11 cellular contexts compared by ENCODE assay signal in genomic region chr20:21513881-21514540, GRCh38. TPM values are rescaled to one million over a fixed set of nuclear protein-coding genes. Genes with fewer than 3 reads are reported as not detected.
DNase-seq lines count a peak whose midpoint lies in the region; ATAC-seq lines count a peak whose summit lies in the region.
"Had no signal": no experiment of that assay in that cellular context is flagged by ENCODE, and none has a peak within 500 bp of the region (broad histone marks: within the 10 kb centered on the region; RNA-seq: fewer than 3 reads in every experiment).

TSS of gene NKX2-2 (minus strand) at chr20:21514064. CDS start at chr20:21513669, 395 bp downstream.

- intact Hi-C loops in right cardiac atrium (cut with DNase I): no loop called here
- intact Hi-C loops in Right ventricle myocardium superior (cut with DNase I): no loop called here
- intact Hi-C loops in aorta (cut with DNase I): no loop called here

- peak within 1 kb of the TSS; percentile 66 for H3K4me3 Mint-ChIP-seq in activated naive CD8-positive, alpha-beta T cell treated with anti-CD3 and anti-CD28 coated beads, Interleukin-2, amount 50 U/mL, for 24 hours

- in situ Hi-C loops in ACHN (cut with HindIII; ENCODE audit: low pct_ligation_motif_present, low pct_unique_long_range_greater_than_20kb, low sequenced_read_pairs): no loop called here

- H3K36me3 Mint-ChIP-seq in activated naive CD8-positive, alpha-beta T cell treated with anti-CD3 and anti-CD28 coated beads, Interleukin-2, amount 50 U/mL, for 24 hours (ENCODE audit: low read depth): no peaks in the 10 kb centered on the region

- no peak within 1 kb of the TSS for H3K27ac ChIP-seq in right cardiac atrium (ENCODE audit: low read length)
- H3K27ac ChIP-seq in mesodermal cell (ENCODE audit: low read depth, low read length, severe bottlenecking): no peak within 1 kb of the TSS
- H3K27ac ChIP-seq in aorta (ENCODE audit: low read depth in 1 of 2, low read length in 2 of 2): no peak within 1 kb of the TSS
- H3K27ac ChIP-seq: KMS-11 had no signal

- peaks cover 43% of the 10 kb centered on the region for H3K4me1 Mint-ChIP-seq in activated naive CD8-positive, alpha-beta T cell treated with anti-CD3 and anti-CD28 coated beads, Interleukin-2, amount 50 U/mL, for 24 hours

- H3K36me3 ChIP-seq in mesodermal cell (ENCODE audit: control insufficient read depth, insufficient read depth, low read length): no peaks in the 10 kb centered on the region
- H3K36me3 ChIP-seq in aorta (ENCODE audit: control insufficient read depth in 1 of 2, insufficient read depth in 2 of 2, low read length in 1 of 2): no peaks in the 10 kb centered on the region

- H3K4me1 ChIP-seq in right cardiac atrium (ENCODE audit: control insufficient read depth, insufficient read depth, low read length) (no peaks in the 10 kb centered on the region), mesodermal cell (ENCODE audit: control insufficient read depth, insufficient read depth, low read length, poor library complexity, severe bottlenecking) (peaks cover 17% of the 10 kb centered on the region), aorta (ENCODE audit: control insufficient read depth in 1 of 2, insufficient read depth in 2 of 2, low read length in 2 of 2) (no peaks in the 10 kb centered on the region)

- peaks cover 73% of the 10 kb centered on the region for H3K27me3 Mint-ChIP-seq in activated naive CD8-positive, alpha-beta T cell treated with anti-CD3 and anti-CD28 coated beads, Interleukin-2, amount 50 U/mL, for 24 hours

- DNase-seq in right cardiac atrium (no peak), Right ventricle myocardium superior (no peak), aorta (peak in 1 of 2 donors; percentile 43), NCI-H82 (lab: John Stamatoyannopoulos, UW) (no peak), ACHN (no peak), NCI-H1694 (lab: John Stamatoyannopoulos, UW) (no peak)
- DNase-seq in activated naive CD8-positive, alpha-beta T cell treated with anti-CD3 and anti-CD28 coated beads, Interleukin-2, amount 50 U/mL, for 24 hours: peak; percentile 5
- DNase-seq: activated naive CD4-positive, alpha-beta T cell had no signal

- H3K27me3 ChIP-seq in right cardiac atrium (ENCODE audit: control insufficient read depth, insufficient read depth) (no peaks in the 10 kb centered on the region), aorta (ENCODE audit: control insufficient read depth in 1 of 2, insufficient read depth in 2 of 2, low read length in 1 of 2) (peaks cover 0 to 6% of the 10 kb centered on the region in 2 donors)

- no peak for ATAC-seq in right cardiac atrium
- no peak for ATAC-seq in Right ventricle myocardium superior (ENCODE audit: poor library complexity)
- no peak for ATAC-seq in activated naive CD8-positive, alpha-beta T cell treated with anti-CD3 and anti-CD28 coated beads, Interleukin-2, amount 50 U/mL, for 24 hours
- ATAC-seq in aorta (ENCODE audit: low FRiP score): no peak
- ATAC-seq: sciatic nerve had no signal

- no peaks in the 10 kb centered on the region for H3K9me3 ChIP-seq in right cardiac atrium (ENCODE audit: control insufficient read depth, low read length)
- H3K9me3 ChIP-seq in mesodermal cell (ENCODE audit: control insufficient read depth, low read length): no peaks in the 10 kb centered on the region
- no peaks in the 10 kb centered on the region for H3K9me3 ChIP-seq in aorta (ENCODE audit: control insufficient read depth, low read length)

- H3K27ac Mint-ChIP-seq in activated naive CD8-positive, alpha-beta T cell treated with anti-CD3 and anti-CD28 coated beads, Interleukin-2, amount 50 U/mL, for 24 hours: no peak within 1 kb of the TSS

- H3K9me3 Mint-ChIP-seq in activated naive CD8-positive, alpha-beta T cell treated with anti-CD3 and anti-CD28 coated beads, Interleukin-2, amount 50 U/mL, for 24 hours: no peaks in the 10 kb centered on the region

- 2% methylated on average over 45 of the region's 45 CpGs for WGBS in right cardiac atrium
- 0 to 1% methylated on average over 25 to 26 of the region's 45 CpGs for WGBS in mesodermal cell (ENCODE audit: insufficient coverage in 2 of 2), 2 experiments
- 1 to 2% methylated on average over 45 of the region's 45 CpGs for WGBS in aorta, 2 donors

- peak within 1 kb of the TSS; percentile 43 for H3K4me3 ChIP-seq in right cardiac atrium (ENCODE audit: low read length)
- peak within 1 kb of the TSS; percentile 2 for H3K4me3 ChIP-seq in mesodermal cell (ENCODE audit: extremely low read depth, insufficient read depth, low read length, poor library complexity, severe bottlenecking)
- peak within 1 kb of the TSS; percentile 3 to 33 for H3K4me3 ChIP-seq in aorta (ENCODE audit: low read length in 2 of 2)

RNA-seq across cellular contexts. Expression of gene NKX2-2, which starts in this region (rescaled TPM):
- total RNA-seq in right cardiac atrium (not detected), Right ventricle myocardium superior (not detected), aorta (not detected)
- polyA plus RNA-seq in right cardiac atrium (not detected), aorta (under 1 TPM in 1 of 2 donors, not detected in 1; 0.15 TPM)
- polyA plus RNA-seq in mesodermal cell (2013, experiment 1 of 2): not detected
- polyA plus RNA-seq in mesodermal cell (2013, experiment 2 of 2): not detected
- total RNA-seq: sciatic nerve had no signal
